23 cellular contexts compared by ENCODE assay signal in the genomic region with DNA sequence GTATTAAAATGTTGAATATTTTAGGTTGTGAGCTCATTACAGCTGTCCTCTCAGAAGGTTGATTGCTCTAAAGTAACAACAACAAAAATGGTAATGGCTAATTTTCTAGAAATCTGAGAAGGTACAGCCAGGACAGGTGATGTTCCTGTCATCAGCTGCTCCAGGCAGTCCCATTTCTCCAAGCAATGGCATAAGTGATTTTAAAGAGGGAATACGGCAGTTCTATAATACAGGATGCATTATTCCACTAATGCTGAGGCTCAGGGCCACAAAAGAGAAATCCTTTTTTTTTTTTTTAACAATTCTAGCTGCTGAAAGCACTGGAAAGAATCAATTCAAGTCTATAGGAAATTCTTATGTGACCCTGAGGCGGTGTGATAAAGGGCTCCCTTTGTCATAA.
"Had no signal": no experiment of that assay in that cellular context is flagged by ENCODE, and none has a peak within 500 bp of the region (broad histone marks: within the 10 kb centered on the region; RNA-seq: fewer than 3 reads in every experiment).

No MANE protein-coding gene starts in this region.

- ATAC-seq: esophagus mucosa; heart right ventricle; left cardiac atrium; left lung; naive thymus-derived CD4-positive, alpha-beta T cell; sciatic nerve; stimulated activated naive CD8-positive, alpha-beta T cell treated with anti-CD3 and anti-CD28 coated beads, Interleukin-15, Interleukin-2, amounts not matched to agents 100 U/mL and 50 U/mL, for 24 hours had no signal

- DNase-seq: dorsolateral prefrontal cortex; effector CD8-positive, alpha-beta T cell; endodermal cell; foreskin fibroblast; glutamatergic neuron; heart right ventricle; hippocampal formation; left cardiac atrium; left lung; mesendoderm; midbrain; naive thymus-derived CD4-positive, alpha-beta T cell; nucleus accumbens; stimulated activated CD4-positive, alpha-beta T cell treated with anti-CD3 and anti-CD28 coated beads, Interleukin-12 subunit alpha, Interleukin-12 subunit beta, amount 100 ng/mL, for 4 hours; stimulated activated CD4-positive, alpha-beta T cell treated with anti-CD3 and anti-CD28 coated beads, Interleukin-1b, Interleukin-23, amount 100 ng/mL, for 48 hours; stimulated activated CD4-positive, alpha-beta T cell treated with anti-CD3 and anti-CD28 coated beads, Interleukin-4, amount 100 ng/mL, for 1 hour; stimulated activated CD8-positive, alpha-beta memory T cell treated with anti-CD3 and anti-CD28 coated beads, Interleukin-4, amount 100 ng/mL, for 48 hours; stimulated activated naive CD8-positive, alpha-beta T cell treated with anti-CD3 and anti-CD28 coated beads, Interleukin-15, Interleukin-2, amounts not matched to agents 100 U/mL and 50 U/mL, for 24 hours; substantia nigra; testis; tibial artery had no signal
